ENCODE assay signal across 2 cellular contexts in genomic region chrY:18869145-18869544, GRCh38.
DNase-seq lines count a peak whose midpoint lies in the region; ATAC-seq and TF ChIP-seq lines count a peak whose summit lies in the region.
"Not testable (repeated sequence)": the region's sequence is repeated elsewhere in the genome, so short reads cannot be mapped to it uniquely, and the experiment has no call there.

No MANE protein-coding gene starts in this region.

- not testable (repeated sequence) for H3K36me3 Mint-ChIP-seq in GM23338 (ENCODE audit: low read depth); WTC11

- DNase-seq in GM23338 (ENCODE audit: low spot score); WTC11 (ENCODE audit: low spot score): not testable (repeated sequence)

- POLR2A ChIA-PET in WTC11 (lab: Charles Lee) = not testable (repeated sequence)

- H2AFZ ChIP-seq in GM23338 = not testable (repeated sequence)

- H3K27me3 Mint-ChIP-seq in GM23338 (ENCODE audit: insufficient read depth, low read depth, poor library complexity); WTC11 (ENCODE audit: low read depth): not testable (repeated sequence)

- H3K4me1 Mint-ChIP-seq in GM23338, WTC11: not testable (repeated sequence)

- TF ChIP-seq CTCF in GM23338 (conservative IDR thresholded peaks at IDR 0.05; ENCODE audit: low read depth in 2 of 2); WTC11 (IDR thresholded peaks at IDR 0.05): not testable (repeated sequence)

- H3K4me1 ChIP-seq in GM23338 (ENCODE audit: insufficient read depth) = not testable (repeated sequence)

- H4K20me1 ChIP-seq in GM23338 (replicated peaks; ENCODE audit: insufficient read depth) = not testable (repeated sequence)

- H3K4me3 Mint-ChIP-seq in GM23338, WTC11: not testable (repeated sequence)

- not testable (repeated sequence) for H3K27ac Mint-ChIP-seq in GM23338, WTC11

- not testable (repeated sequence) for H3K9me2 ChIP-seq in GM23338 (ENCODE audit: insufficient read depth)

- H3F3A ChIP-seq in GM23338 (replicated peaks; ENCODE audit: low read depth) = not testable (repeated sequence)

- not testable (repeated sequence) for H3K79me2 ChIP-seq in GM23338 (replicated peaks; ENCODE audit: insufficient read depth)

- H3K4me3 ChIP-seq in GM23338 = not testable (repeated sequence)

- CTCF ChIA-PET in WTC11 (lab: Charles Lee) = not testable (repeated sequence)

- H3K9me3 Mint-ChIP-seq in GM23338, WTC11: not testable (repeated sequence)

- not testable (repeated sequence) for H3K27ac ChIP-seq in GM23338 (ENCODE audit: low read depth)

- ATAC-seq in GM23338 (peak; percentile 50; the same call in 2 of the 3 replicates), WTC11 (peak; percentile 75)

- not testable (repeated sequence) for H3K4me2 ChIP-seq in GM23338

- H3K36me3 ChIP-seq in GM23338 (ENCODE audit: insufficient read depth) = not testable (repeated sequence)

- H3K27me3 ChIP-seq in GM23338 (ENCODE audit: insufficient read depth) = not testable (repeated sequence)
